18 cellular contexts compared by ENCODE assay signal in genomic region chr3:143099690-143100089, GRCh38. TPM values are rescaled to one million over a fixed set of nuclear protein-coding genes. Genes with fewer than 3 reads are reported as not detected.
DNase-seq lines count a peak whose midpoint lies in the region; FAIRE-seq and TF ChIP-seq lines count a peak whose summit lies in the region.
"Had no signal": no experiment of that assay in that cellular context is flagged by ENCODE, and none has a peak within 500 bp of the region (broad histone marks: within the 10 kb centered on the region; RNA-seq: fewer than 3 reads in every experiment).

No MANE protein-coding gene starts in this region.

- no CpG with 5 or more reads among the region's 2 CpGs for WGBS in trophoblast cell (ENCODE audit: extremely low coverage, insufficient coverage, insufficient read length)

- no peak overlapping the region for H2BK12ac ChIP-seq in trophoblast cell (ENCODE audit: low read length)

- H3K4me3 ChIP-seq in trophoblast cell (ENCODE audit: low read depth, low read length) = no peak overlapping the region
- H3K4me3 ChIP-seq in MM.1S (ENCODE audit: low read length) = no peak overlapping the region
- H3K4me3 ChIP-seq: BLaER1, GM12878, GM23338 had no signal

- no peak overlapping the region for H4K8ac ChIP-seq in trophoblast cell (ENCODE audit: low read depth, low read length)

- H3K4ac ChIP-seq in trophoblast cell (ENCODE audit: low read depth, low read length) = no peak overlapping the region

- H3K27me3 ChIP-seq in trophoblast cell (ENCODE audit: insufficient read depth, low read length) (no peaks in the 10 kb centered on the region), MM.1S (replicated peaks; ENCODE audit: insufficient read depth, low read length) (no peaks in the 10 kb centered on the region)
- H3K27me3 ChIP-seq: BLaER1 had no signal

- no peak overlapping the region for H2AK5ac ChIP-seq in trophoblast cell (ENCODE audit: low read length)

- H3K79me2 ChIP-seq in trophoblast cell (ENCODE audit: control insufficient read depth, insufficient read depth, low read length, poor library complexity) = no peaks in the 10 kb centered on the region
- no peaks in the 10 kb centered on the region for H3K79me2 ChIP-seq in MM.1S (ENCODE audit: low read length)

- H2AFZ ChIP-seq in trophoblast cell (ENCODE audit: insufficient read depth, low read length, poor library complexity) (no peak overlapping the region), MM.1S (ENCODE audit: low read length) (no peak overlapping the region)
- H2AFZ ChIP-seq: GM23338 had no signal

- no peak overlapping the region for H4K91ac ChIP-seq in trophoblast cell (ENCODE audit: low read depth, low read length)

- H3K18ac ChIP-seq in trophoblast cell (ENCODE audit: low read length) = no peak overlapping the region

- H3K14ac ChIP-seq in trophoblast cell (ENCODE audit: low read length) = no peak overlapping the region

- H3K9ac ChIP-seq in trophoblast cell (ENCODE audit: low read length) (no peak overlapping the region), MM.1S (ENCODE audit: low read length) (no peak overlapping the region)
- H3K9ac ChIP-seq: BLaER1 had no signal

- no peak overlapping the region for H2BK120ac ChIP-seq in trophoblast cell (ENCODE audit: insufficient read depth, low read length, poor library complexity)

- peak overlapping the region; percentile 15 for H3K23ac ChIP-seq in trophoblast cell (ENCODE audit: low read length)

- H3K27ac ChIP-seq in trophoblast cell (ENCODE audit: low read depth, low read length) (no peak overlapping the region), MM.1S (ENCODE audit: low read length) (no peak overlapping the region)
- H3K27ac ChIP-seq: BLaER1, C4-2B had no signal

- FAIRE-seq in endometrium (lab: Jason Lieb, UNC) = peak; percentile 92
- FAIRE-seq: G401.6, GM12878, GM19239 had no signal

- no peaks in the 10 kb centered on the region for H3K79me1 ChIP-seq in trophoblast cell (ENCODE audit: low read length)

- no peaks in the 10 kb centered on the region for H3F3A ChIP-seq in MM.1S (ENCODE audit: insufficient read depth, low read length)

- no peaks in the 10 kb centered on the region for H4K20me1 ChIP-seq in MM.1S (ENCODE audit: insufficient read depth, low read length)
- H4K20me1 ChIP-seq: BLaER1 had no signal

- H3K4me1 ChIP-seq in trophoblast cell (ENCODE audit: control insufficient read depth in 1 of 2, insufficient read depth in 2 of 2, low read length in 2 of 2) = no peaks in the 10 kb centered on the region
- H3K4me1 ChIP-seq in MM.1S (ENCODE audit: low read length) = no peaks in the 10 kb centered on the region
- H3K4me1 ChIP-seq: BLaER1, Caco-2 had no signal

- H3K9me3 ChIP-seq in trophoblast cell (ENCODE audit: insufficient read depth, low read depth, low read length) (peaks cover 11% of the 10 kb centered on the region), MM.1S (replicated peaks; ENCODE audit: insufficient read depth, low read length) (no peaks in the 10 kb centered on the region)

- no peak overlapping the region for H2BK5ac ChIP-seq in trophoblast cell (ENCODE audit: low read depth, low read length, poor library complexity)

- DNase-seq in fibroblast of peridontal ligament (ENCODE audit: extremely low read depth) (peak; percentile 43), trophoblast cell (no peak), glomerular visceral epithelial cell (ENCODE audit: extremely low spot score) (no peak), pons (ENCODE audit: low spot score) (no peak), MM.1S (no peak)
- DNase-seq: Caco-2; CD4-positive, CD25-positive, alpha-beta regulatory T cell; CD8-positive, alpha-beta T cell; DMS153; DND-41; H9 had no signal

- H3K4me2 ChIP-seq in trophoblast cell (ENCODE audit: low read length) = no peak overlapping the region
- H3K4me2 ChIP-seq in MM.1S (ENCODE audit: low read depth, low read length) = no peak overlapping the region
- H3K4me2 ChIP-seq: BLaER1, GM23338 had no signal

- H3K36me3 ChIP-seq in trophoblast cell (ENCODE audit: control insufficient read depth in 1 of 2, insufficient read depth in 2 of 2, low read length in 2 of 2) (no peaks in the 10 kb centered on the region), MM.1S (replicated peaks; ENCODE audit: insufficient read depth, low read length) (no peaks in the 10 kb centered on the region)
- H3K36me3 ChIP-seq: BLaER1 had no signal

- TF ChIP-seq CTCF in MM.1S (IDR thresholded peaks at IDR 0.05; ENCODE audit: low read length) = no peak

- H4K12ac ChIP-seq in trophoblast cell (ENCODE audit: low read depth, low read length) = no peak overlapping the region

- no peaks in the 10 kb centered on the region for H3K9me2 ChIP-seq in MM.1S (replicated peaks; ENCODE audit: insufficient read depth, low read length)

RNA-seq across cellular contexts. Expression of gene CHST2, which starts 19.9 kb away (rescaled TPM):
- 2.3 and 2.5 TPM in 2 replicates for polyA plus RNA-seq in trophoblast cell (2013)
